In the genomic region with DNA sequence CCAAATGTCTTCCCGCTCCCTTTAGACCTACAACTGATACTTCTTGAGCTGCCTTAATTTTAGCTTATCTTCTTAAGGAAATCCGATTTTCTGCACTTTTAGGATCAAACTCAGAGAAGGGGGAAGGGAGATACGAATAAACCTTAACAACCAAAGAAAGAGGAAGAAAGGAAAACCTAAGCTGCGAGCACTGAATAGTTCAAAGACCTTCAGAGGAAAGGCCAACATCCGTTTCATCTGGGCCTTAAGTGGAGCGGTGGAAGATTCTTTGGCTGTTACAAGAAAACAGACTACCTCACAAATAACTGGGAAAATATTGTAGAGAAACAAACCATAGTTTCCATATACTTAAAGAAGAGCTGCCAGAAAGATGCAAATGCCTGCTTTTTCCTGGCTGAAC, we compare ENCODE assay signal across 32 cellular contexts. TPM values are rescaled to one million over a fixed set of nuclear protein-coding genes. Genes with fewer than 3 reads are reported as not detected.
"Had no signal": no experiment of that assay in that cellular context is flagged by ENCODE, and none has a peak within 500 bp of the region (broad histone marks: within the 10 kb centered on the region; RNA-seq: fewer than 3 reads in every experiment).

No MANE protein-coding gene starts in this region.

- H3K36me3 Mint-ChIP-seq: mesothelial cell of epicardium; naive B cell; natural killer cell treated with Interleukin-12 subunit alpha and Interleukin-12 subunit beta and Interleukin-15 and Interleukin-18, amount 100 ng/mL, for 72 hours; stimulated activated effector memory CD8-positive, alpha-beta T cell treated with anti-CD3 and anti-CD28 coated beads, Interleukin-12 subunit alpha, Interleukin-12 subunit beta, amount 100 ng/mL, for 72 hours had no signal

- H3K36me3 ChIP-seq: colonic mucosa, esophagus muscularis mucosa, gastroesophageal sphincter, heart left ventricle, left lung, neutrophil, prostate gland, right atrium auricular region, sigmoid colon, stomach, thyroid gland had no signal

- H3K4me1 ChIP-seq: colonic mucosa, esophagus muscularis mucosa, foreskin keratinocyte, gastroesophageal sphincter, heart left ventricle, left lung, prostate gland, right atrium auricular region, sigmoid colon, stomach, thyroid gland had no signal

- H3K27ac ChIP-seq: colonic mucosa, esophagus muscularis mucosa, foreskin keratinocyte, gastroesophageal sphincter, heart left ventricle, hepatocyte, left lung, neutrophil, prostate gland, right atrium auricular region, sigmoid colon, stomach, thyroid gland had no signal

- H3K4me3 ChIP-seq: colonic mucosa, esophagus muscularis mucosa, gastroesophageal sphincter, heart left ventricle, hepatocyte, left lung, mucosa of descending colon, prostate gland, right atrium auricular region, sigmoid colon, stomach, thyroid gland had no signal

- H3K27me3 ChIP-seq: colonic mucosa, esophagus muscularis mucosa, gastroesophageal sphincter, hepatocyte, left lung, right atrium auricular region, sigmoid colon, stomach, thyroid gland had no signal

- H3K79me2 ChIP-seq: hepatocyte had no signal

- DNase-seq: colonic mucosa; effector CD8-positive, alpha-beta T cell; endodermal cell; foreskin keratinocyte; heart left ventricle; kidney; left cardiac atrium; left lung; mesenchymal stem cell; mucosa of descending colon; naive B cell; sigmoid colon; stimulated activated CD4-positive, alpha-beta T cell treated with anti-CD3 and anti-CD28 coated beads, Interleukin-2, amount 100 ng/mL, for 24 hours; stimulated activated CD4-positive, alpha-beta T cell treated with anti-CD3 and anti-CD28 coated beads, Interleukin-4, amount 100 ng/mL, for 24 hours; stimulated activated naive CD4-positive, alpha-beta T cell treated with Interleukin-2 at 50 U/mL for 16 hours; stomach; thyroid gland; trophoblast cell had no signal

- H3K4me3 Mint-ChIP-seq: dendritic cell treated with granulocyte-macrophage colony-stimulating factor and Interleukin-4, amounts not matched to agents 40 ng/mL and 50 ng/mL, for 4 days; endodermal cell; mesothelial cell of epicardium; naive B cell; natural killer cell treated with Interleukin-12 subunit alpha and Interleukin-12 subunit beta and Interleukin-15 and Interleukin-18, amount 100 ng/mL, for 72 hours; neural crest cell; stimulated activated effector memory CD8-positive, alpha-beta T cell treated with anti-CD3 and anti-CD28 coated beads, Interleukin-12 subunit alpha, Interleukin-12 subunit beta, amount 100 ng/mL, for 72 hours had no signal

- H3K9me3 ChIP-seq: colonic mucosa, left lung, mucosa of descending colon, neutrophil, prostate gland, right atrium auricular region, thyroid gland had no signal

- H3K27me3 Mint-ChIP-seq: dendritic cell treated with granulocyte-macrophage colony-stimulating factor and Interleukin-4, amounts not matched to agents 40 ng/mL and 50 ng/mL, for 4 days had no signal

- H2AFZ ChIP-seq: hepatocyte had no signal

- H3K9me3 Mint-ChIP-seq: dendritic cell treated with granulocyte-macrophage colony-stimulating factor and Interleukin-4, amounts not matched to agents 40 ng/mL and 50 ng/mL, for 4 days; endodermal cell; stimulated activated effector memory CD8-positive, alpha-beta T cell treated with anti-CD3 and anti-CD28 coated beads, Interleukin-12 subunit alpha, Interleukin-12 subunit beta, amount 100 ng/mL, for 72 hours had no signal

- H3K4me2 ChIP-seq: hepatocyte had no signal

- ATAC-seq: foreskin keratinocyte; gastroesophageal sphincter; heart left ventricle; left cardiac atrium; left lung; mucosa of descending colon; natural killer cell treated with Interleukin-12 subunit alpha and Interleukin-12 subunit beta and Interleukin-15 and Interleukin-18, amount 100 ng/mL, for 72 hours; stimulated activated effector memory CD8-positive, alpha-beta T cell treated with anti-CD3 and anti-CD28 coated beads, Interleukin-12 subunit alpha, Interleukin-12 subunit beta, amount 100 ng/mL, for 72 hours had no signal

- H3K4me1 Mint-ChIP-seq: naive B cell; neural crest cell; stimulated activated effector memory CD8-positive, alpha-beta T cell treated with anti-CD3 and anti-CD28 coated beads, Interleukin-12 subunit alpha, Interleukin-12 subunit beta, amount 100 ng/mL, for 72 hours had no signal

- H3K27ac Mint-ChIP-seq: dendritic cell treated with granulocyte-macrophage colony-stimulating factor and Interleukin-4, amounts not matched to agents 40 ng/mL and 50 ng/mL, for 4 days; endodermal cell; mesothelial cell of epicardium; natural killer cell treated with Interleukin-12 subunit alpha and Interleukin-12 subunit beta and Interleukin-15 and Interleukin-18, amount 100 ng/mL, for 72 hours; stimulated activated effector memory CD8-positive, alpha-beta T cell treated with anti-CD3 and anti-CD28 coated beads, Interleukin-12 subunit alpha, Interleukin-12 subunit beta, amount 100 ng/mL, for 72 hours had no signal

RNA-seq across cellular contexts. Expression of gene VIT, which starts 43.5 kb away (rescaled TPM):
- total RNA-seq: epithelial cell of proximal tubule; foreskin keratinocyte; kidney; lung microvascular endothelial cell; natural killer cell treated with Interleukin-12 subunit alpha and Interleukin-12 subunit beta and Interleukin-15 and Interleukin-18, amount 100 ng/mL, for 72 hours; neural crest cell; temporal lobe had no signal
- polyA plus RNA-seq: foreskin keratinocyte had no signal
